Comparison of ENCODE assay signal across 12 cellular contexts in the genomic region with DNA sequence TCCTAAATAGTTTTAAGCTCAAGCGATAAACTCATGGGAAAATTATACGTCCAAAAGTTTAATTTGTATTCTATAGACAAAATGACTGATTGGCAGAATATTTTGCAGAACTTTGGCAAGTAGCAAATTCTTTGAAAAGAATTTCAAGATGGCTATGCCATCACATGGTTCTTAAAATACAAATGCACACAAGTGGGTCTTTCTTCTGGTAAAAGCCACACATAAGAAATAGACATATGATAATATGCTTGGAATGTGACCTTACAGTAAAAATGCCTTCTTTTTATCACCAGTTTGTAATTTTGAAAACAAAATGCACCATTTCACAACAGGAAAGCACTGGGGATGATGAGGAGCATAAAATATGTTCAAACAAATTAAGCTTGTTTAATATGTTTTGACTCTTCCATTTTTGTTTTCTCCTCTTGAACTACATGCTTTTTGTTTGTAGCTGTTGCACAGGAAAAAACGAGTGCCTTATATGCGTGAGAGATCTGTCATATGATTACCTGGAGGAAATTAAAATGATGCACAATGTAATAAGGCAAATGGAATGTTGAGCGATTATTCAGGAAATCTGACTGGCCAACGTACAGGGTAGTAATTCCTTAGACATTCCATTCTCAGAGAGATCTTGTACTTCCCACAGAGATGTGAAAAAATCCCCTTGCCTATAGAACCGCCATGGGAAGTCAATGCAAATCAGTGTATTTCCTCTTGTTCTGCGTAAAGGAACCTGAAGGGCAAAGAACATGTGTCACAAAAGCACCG.
A peak's percentile ranks its signal among the peaks of the same experiment; 100 is the strongest.
DNase-seq lines count a peak whose midpoint lies in the region; ATAC-seq, FAIRE-seq and TF ChIP-seq lines count a peak whose summit lies in the region.
"Had no signal": no experiment of that assay in that cellular context is flagged by ENCODE, and none has a peak within 500 bp of the region (broad histone marks: within the 10 kb centered on the region; RNA-seq: fewer than 3 reads in every experiment).

No MANE protein-coding gene starts in this region.

- H3K9ac ChIP-seq in GM23248 (peak overlapping the region; percentile 15), endothelial cell of umbilical vein (replicated peaks; ENCODE audit: extremely low read depth, insufficient read depth, low read length) (peak overlapping the region; percentile 89)

- CTCF ChIA-PET in endothelial cell of umbilical vein (lab: Charles Lee), result interaction anchor here (1.8 to 3.1 kb wide), 2 partner anchors 11 to 21 kb away, joined by 8 read pairs; no protein-coding TSS in a partner anchor
- CTCF ChIA-PET in activated CD4-positive, alpha-beta memory T cell treated with anti-CD3 and anti-CD28 coated beads, Interleukin-2, amount 10 ng/mL, durations not matched to agents 7 days and 5 days (lab: Charles Lee), result no interaction called here

- peaks cover 33% of the 10 kb centered on the region for H3K4me1 ChIP-seq in GM23248 (ENCODE audit: insufficient read depth)
- H3K4me1 ChIP-seq in endothelial cell of umbilical vein (ENCODE audit: control insufficient read depth, extremely low read depth, insufficient read depth, low read length), result peaks cover 17% of the 10 kb centered on the region
- no peaks in the 10 kb centered on the region for H3K4me1 ChIP-seq in osteoblast (ENCODE audit: insufficient read depth, low read length)
- no peaks in the 10 kb centered on the region for H3K4me1 ChIP-seq in ovary (ENCODE audit: insufficient read depth)
- H3K4me1 ChIP-seq: left ventricle myocardium inferior, prostate gland had no signal

- DNase-seq in GM23248, result peak; percentile 77
- peak; percentile 86 for DNase-seq in RCC 7860 (ENCODE audit: low spot score)
- peak; percentile 93 for DNase-seq in endothelial cell of umbilical vein (ENCODE audit: low read depth, low spot score)
- DNase-seq in osteoblast (ENCODE audit: insufficient read length, low spot score, missing footprints), result no peak
- no peak for DNase-seq in activated CD4-positive, alpha-beta memory T cell treated with anti-CD3 and anti-CD28 coated beads, Interleukin-2, amount 10 ng/mL, durations not matched to agents 7 days and 5 days
- no peak for DNase-seq in ovary
- DNase-seq: activated CD8-positive, alpha-beta memory T cell treated with anti-CD3 and anti-CD28 coated beads for 24 hours; amygdala; left ventricle myocardium inferior had no signal

- TF ChIP-seq CTCF in endothelial cell of umbilical vein (IDR thresholded peaks at IDR 0.05; ENCODE audit: extremely low read depth in 1 of 2, insufficient read depth in 1 of 2, low read depth in 1 of 2, low read length in 2 of 2), result no peak
- no peak for TF ChIP-seq CTCF in osteoblast (IDR thresholded peaks at IDR 0.05; ENCODE audit: extremely low read depth, low read depth, low read length)
- TF ChIP-seq CTCF in ovary (IDR thresholded peaks at IDR 0.05), result no peak

- H3K4me2 ChIP-seq in GM23248 (ENCODE audit: unreplicated experiment) (peak overlapping the region; percentile 46), endothelial cell of umbilical vein (ENCODE audit: insufficient read depth, low read length) (peak overlapping the region; percentile 74), osteoblast (ENCODE audit: insufficient read depth, low read length) (no peak overlapping the region)

- H4K20me1 ChIP-seq in GM23248 (ENCODE audit: insufficient read depth) (no peaks in the 10 kb centered on the region), endothelial cell of umbilical vein (replicated peaks; ENCODE audit: control insufficient read depth, extremely low read depth, insufficient read depth, low read length) (no peaks in the 10 kb centered on the region), osteoblast (ENCODE audit: insufficient read depth, low read length) (no peaks in the 10 kb centered on the region)

- no peak overlapping the region for H3K4me3 Mint-ChIP-seq in activated CD4-positive, alpha-beta memory T cell treated with anti-CD3 and anti-CD28 coated beads, Interleukin-2, amount 10 ng/mL, durations not matched to agents 7 days and 5 days

- H3F3A ChIP-seq in GM23248 (ENCODE audit: insufficient read depth), result peaks cover 33% of the 10 kb centered on the region

- peak; percentile 67 for FAIRE-seq in RCC 7860 (lab: Jason Lieb, UNC)
- peak; percentile 84 for FAIRE-seq in endothelial cell of umbilical vein (lab: Jason Lieb, UNC)

- no peaks in the 10 kb centered on the region for H3K9me1 ChIP-seq in endothelial cell of umbilical vein (replicated peaks; ENCODE audit: control insufficient read depth, extremely low read depth, insufficient read depth, low read length)

- intact Hi-C loops in endothelial cell of umbilical vein (cut with micrococcal nuclease) (loop anchor here (1.0 to 5.0 kb wide), 5 partner anchors 17 to 148 kb away; no protein-coding TSS in a partner anchor), ovary (cut with DNase I) (no loop called here)

- TF ChIP-seq EP300 in ovary (IDR thresholded peaks at IDR 0.05), result no peak

- H3K27me3 ChIP-seq in GM23248 (replicated peaks; ENCODE audit: insufficient read depth) (no peaks in the 10 kb centered on the region), endothelial cell of umbilical vein (ENCODE audit: control insufficient read depth in 2 of 2, insufficient read depth in 2 of 2, low read length in 2 of 2) (no peaks in the 10 kb centered on the region), osteoblast (ENCODE audit: insufficient read depth, low read length) (no peaks in the 10 kb centered on the region), ovary (no peaks in the 10 kb centered on the region)

- H3K4me3 ChIP-seq in GM23248 (peak overlapping the region; percentile 34), endothelial cell of umbilical vein (replicated peaks in 1 of 3; ENCODE audit: insufficient read depth in 1 of 3, low read depth in 1 of 3, low read length in 3 of 3) (no peak overlapping the region), osteoblast (ENCODE audit: insufficient read depth, low read length) (no peak overlapping the region), ovary (no peak overlapping the region)
- H3K4me3 ChIP-seq: left ventricle myocardium inferior, prostate gland had no signal

- no peak for TF ChIP-seq POLR2A in endothelial cell of umbilical vein (IDR thresholded peaks at IDR 0.05; ENCODE audit: low read depth, low read length)
- TF ChIP-seq POLR2A in ovary (IDR thresholded peaks at IDR 0.05), result no peak

- H3K27ac Mint-ChIP-seq in activated CD4-positive, alpha-beta memory T cell treated with anti-CD3 and anti-CD28 coated beads, Interleukin-2, amount 10 ng/mL, durations not matched to agents 7 days and 5 days, result no peak overlapping the region

- no peaks in the 10 kb centered on the region for H3K4me1 Mint-ChIP-seq in activated CD4-positive, alpha-beta memory T cell treated with anti-CD3 and anti-CD28 coated beads, Interleukin-2, amount 10 ng/mL, durations not matched to agents 7 days and 5 days

- no peaks in the 10 kb centered on the region for H3K36me3 ChIP-seq in GM23248 (ENCODE audit: low read depth)
- H3K36me3 ChIP-seq in endothelial cell of umbilical vein (ENCODE audit: control insufficient read depth in 2 of 2, extremely low read depth in 1 of 2, insufficient read depth in 2 of 2, low read length in 2 of 2), result no peaks in the 10 kb centered on the region
- no peaks in the 10 kb centered on the region for H3K36me3 ChIP-seq in osteoblast (ENCODE audit: insufficient read depth, low read length)
- H3K36me3 ChIP-seq in ovary, result no peaks in the 10 kb centered on the region
- H3K36me3 ChIP-seq: left ventricle myocardium inferior, prostate gland had no signal

- no peaks in the 10 kb centered on the region for H3K79me2 ChIP-seq in GM23248 (ENCODE audit: insufficient read depth)
- no peaks in the 10 kb centered on the region for H3K79me2 ChIP-seq in endothelial cell of umbilical vein (ENCODE audit: control insufficient read depth, insufficient read depth, low read length)
- no peaks in the 10 kb centered on the region for H3K79me2 ChIP-seq in osteoblast (ENCODE audit: insufficient read depth, low read length)

- dilution Hi-C loops in endothelial cell of umbilical vein (cut with MboI; ENCODE audit: extremely low pct_ligation_motif_present, low sequenced_read_pairs), result no loop called here

- H3K9me2 ChIP-seq in GM23248 (ENCODE audit: insufficient read depth), result no peaks in the 10 kb centered on the region

- ATAC-seq in HG02973 (IDR thresholded peaks at IDR 0.05; ENCODE audit: unreplicated experiment) (no peak), GM18520 (IDR thresholded peaks at IDR 0.05; ENCODE audit: unreplicated experiment) (no peak)

- H3K27me3 Mint-ChIP-seq in activated CD4-positive, alpha-beta memory T cell treated with anti-CD3 and anti-CD28 coated beads, Interleukin-2, amount 10 ng/mL, durations not matched to agents 7 days and 5 days, result no peaks in the 10 kb centered on the region

- POLR2A ChIA-PET in endothelial cell of umbilical vein (lab: Charles Lee), result interaction anchor here (1.1 kb wide), 1 partner anchor 21 kb away, joined by 3 read pairs; no protein-coding TSS in a partner anchor
- POLR2A ChIA-PET in activated CD4-positive, alpha-beta memory T cell treated with anti-CD3 and anti-CD28 coated beads, Interleukin-2, amount 10 ng/mL, durations not matched to agents 7 days and 5 days (lab: Charles Lee), result no interaction called here

- H3K36me3 Mint-ChIP-seq in activated CD4-positive, alpha-beta memory T cell treated with anti-CD3 and anti-CD28 coated beads, Interleukin-2, amount 10 ng/mL, durations not matched to agents 7 days and 5 days (ENCODE audit: low read depth), result no peaks in the 10 kb centered on the region

- in situ Hi-C loops in GM23248 (cut with MboI), result no loop called here

- TSS peak; percentile 92 for BruUV-seq in endothelial cell of umbilical vein (replicated peaks; lab: Mats Ljungman, UMichigan)

- H3K27ac ChIP-seq in GM23248, result peak overlapping the region; percentile 83
- H3K27ac ChIP-seq in endothelial cell of umbilical vein (ENCODE audit: insufficient read depth, low read depth, low read length), result peak overlapping the region; percentile 98
- peak overlapping the region; percentile 65 for H3K27ac ChIP-seq in osteoblast (ENCODE audit: low read depth, low read length)
- H3K27ac ChIP-seq in ovary, result no peak overlapping the region
- H3K27ac ChIP-seq: left ventricle myocardium inferior, prostate gland had no signal

- H3K9me3 Mint-ChIP-seq in activated CD4-positive, alpha-beta memory T cell treated with anti-CD3 and anti-CD28 coated beads, Interleukin-2, amount 10 ng/mL, durations not matched to agents 7 days and 5 days, result peaks cover 2% of the 10 kb centered on the region

- peak overlapping the region; percentile 19; the same call in 1 of the 2 replicates for H2AFZ ChIP-seq in GM23248
- H2AFZ ChIP-seq in endothelial cell of umbilical vein (ENCODE audit: low read depth, low read length), result no peak overlapping the region
- H2AFZ ChIP-seq in osteoblast (ENCODE audit: low read length), result no peak overlapping the region

- no peaks in the 10 kb centered on the region for H3K9me3 ChIP-seq in GM23248 (ENCODE audit: low read depth)
- H3K9me3 ChIP-seq in endothelial cell of umbilical vein (replicated peaks; ENCODE audit: control insufficient read depth, insufficient read depth, low read length), result no peaks in the 10 kb centered on the region
- H3K9me3 ChIP-seq in osteoblast (ENCODE audit: low read depth, low read length), result peaks cover 3% of the 10 kb centered on the region
- H3K9me3 ChIP-seq in ovary, result no peaks in the 10 kb centered on the region
- H3K9me3 ChIP-seq: prostate gland had no signal

- WGBS in GM23248 (ENCODE audit: low coverage in 1 of 2, low lambda C conversion rate in 2 of 2, missing lambda C conversion rate in 2 of 2), 2 experiments, result 43 to 44% methylated on average over 9 of the region's 9 CpGs
- WGBS in ovary, 3 donors, result 48 to 61% (median 59%) methylated on average over 9 of the region's 9 CpGs

Comparison
In these comparisons a context has a peak if more than half of its experiments do, and no peak if none do; other contexts are left out.
1. DNase-seq: peak in GM23248 (single experiment), RCC 7860 (single experiment) and endothelial cell of umbilical vein (single experiment); none in osteoblast (single experiment), activated CD4-positive, alpha-beta memory T cell treated with anti-CD3 and anti-CD28 coated beads, Interleukin-2, amount 10 ng/mL, durations not matched to agents 7 days and 5 days (single experiment) and ovary (0 of 5).
2. H3K27ac ChIP-seq: peak in GM23248 (single experiment), endothelial cell of umbilical vein (single experiment) and osteoblast (single experiment); none in ovary (0 of 2).